In genomic region chr15:61182955-61183354, GRCh38 we compare ENCODE assay signal across 20 cellular contexts. TPM values are rescaled to one million over a fixed set of nuclear protein-coding genes. Genes with fewer than 3 reads are reported as not detected.
DNase-seq lines count a peak whose midpoint lies in the region; ATAC-seq and TF ChIP-seq lines count a peak whose summit lies in the region.
"Had no signal": no experiment of that assay in that cellular context is flagged by ENCODE, and none has a peak within 500 bp of the region (broad histone marks: within the 10 kb centered on the region; RNA-seq: fewer than 3 reads in every experiment).

No MANE protein-coding gene starts in this region.

- peak; percentile 29 for ATAC-seq in esophagus mucosa
- no peak for ATAC-seq in SK-N-SH treated with all-trans-retinoic acid at 6 μM for 48 hours
- ATAC-seq: HCT116, Panc1 had no signal

- TF ChIP-seq CTCF in retinal pigment epithelial cell (conservative IDR thresholded peaks at IDR 0.05; ENCODE audit: low read depth, low read length) = no peak

- no peak overlapping the region for H3K4me3 ChIP-seq in retinal pigment epithelial cell (ENCODE audit: low read length)
- H3K4me3 ChIP-seq: MG63, SK-N-MC had no signal

- DNase-seq in Daoy (ENCODE audit: low read depth) = peak; percentile 28
- DNase-seq in RPMI7951 (ENCODE audit: low read depth) = peak; percentile 14
- DNase-seq in retinal pigment epithelial cell (ENCODE audit: low read depth) = peak; percentile 33
- DNase-seq in NCI-H2227 treated with DMSO at 0.1 percent for 48 hours (lab: John Stamatoyannopoulos, UW) = no peak
- no peak for DNase-seq in T-helper 1 cell
- DNase-seq: 8988T, DMS153, Karpas-422, MG63, NCI-H1105 treated with DMSO at 0.1 percent for 48 hours, NCI-H146, NCI-H1930, NCI-H446 treated with DMSO at 0.1 percent for 48 hours, NCI-H526, SIG-M5 had no signal

TF ChIP-seq in SK-N-SH treated with all-trans-retinoic acid at 6 μM for 48 hours, 23 proteins besides CTCF, POLR2A, EP300 and RAD21:
- no peak for TF ChIP-seq ZFP3 (CRISPR knock-in tag; IDR thresholded peaks at IDR 0.05)
- no peak for TF ChIP-seq SNAI2 (CRISPR knock-in tag; IDR thresholded peaks at IDR 0.05)
- TF ChIP-seq TSHZ2 (CRISPR knock-in tag; IDR thresholded peaks at IDR 0.05) = no peak
- no peak for TF ChIP-seq TOX (CRISPR knock-in tag; IDR thresholded peaks at IDR 0.05; ENCODE audit: borderline replicate concordance)
- no peak for TF ChIP-seq ESRRG (CRISPR knock-in tag; IDR thresholded peaks at IDR 0.05)
- TF ChIP-seq ZNF565 (CRISPR knock-in tag; conservative IDR thresholded peaks at IDR 0.05; ENCODE audit: low read depth) = no peak
- no peak for TF ChIP-seq ISL1 (CRISPR knock-in tag; IDR thresholded peaks at IDR 0.05)
- TF ChIP-seq BACH2 (CRISPR knock-in tag; IDR thresholded peaks at IDR 0.05; ENCODE audit: borderline replicate concordance) = no peak

RNA-seq across cellular contexts. Expression of gene RORA, which starts 46.1 kb away (rescaled TPM):
- total RNA-seq in Daoy (2014; rRNA removed; shearing (Covaris generic)) = 9.8 and 10.3 TPM in 2 replicates
- total RNA-seq in RPMI7951 (2014; rRNA removed; shearing (Covaris generic)) = 0.20 and 0.84 TPM in 2 replicates
- total RNA-seq in esophagus mucosa = 20.7 TPM

Comparison
In these comparisons a context has a peak if more than half of its experiments do, and no peak if none do; other contexts are left out.
1. DNase-seq: peak in Daoy (single experiment), RPMI7951 (single experiment) and retinal pigment epithelial cell (single experiment); none in NCI-H2227 treated with DMSO at 0.1 percent for 48 hours (single experiment) and T-helper 1 cell (0 of 5).